In genomic region chr15:39919396-39919739, GRCh38 we compare ENCODE assay signal across 8 cellular contexts. TPM values are rescaled to one million over a fixed set of nuclear protein-coding genes. Genes with fewer than 3 reads are reported as not detected.
DNase-seq lines count a peak whose midpoint lies in the region; ATAC-seq and TF ChIP-seq lines count a peak whose summit lies in the region.

No MANE protein-coding gene starts in this region.

- TF ChIP-seq CTCF in left ventricle myocardium inferior (IDR thresholded peaks at IDR 0.05; ENCODE audit: borderline replicate concordance) (no peak), choroid plexus epithelial cell (conservative IDR thresholded peaks at IDR 0.05; ENCODE audit: low read depth, low read length) (no peak), uterus (IDR thresholded peaks at IDR 0.05) (no peak)

- intact Hi-C loops in left ventricle myocardium inferior (cut with micrococcal nuclease) (no loop called here), Right ventricle myocardium inferior (cut with DNase I) (no loop called here), uterus (cut with DNase I; ENCODE audit: low total_unique reads) (no loop called here)

- no peak for TF ChIP-seq POLR2A in uterus (IDR thresholded peaks at IDR 0.05)

- H3K36me3 ChIP-seq in left ventricle myocardium inferior, result no peaks in the 10 kb centered on the region
- H3K36me3 ChIP-seq in mucosa of stomach (ENCODE audit: control insufficient read depth, insufficient read depth, low read length), result no peaks in the 10 kb centered on the region
- no peaks in the 10 kb centered on the region for H3K36me3 ChIP-seq in uterus

- no peak for DNase-seq in left ventricle myocardium inferior
- DNase-seq in Right ventricle myocardium inferior (ENCODE audit: missing footprints), result no peak
- no peak for DNase-seq in choroid plexus epithelial cell (ENCODE audit: low read depth)
- no peak for DNase-seq in uterus
- DNase-seq in activated gamma-delta T cell (lab: John Stamatoyannopoulos, UW), result no peak
- DNase-seq in NCI-H146 treated with DMSO at 0.1 percent for 48 hours (lab: John Stamatoyannopoulos, UW; ENCODE audit: unreplicated experiment), result no peak

- peaks cover 10% of the 10 kb centered on the region for H3K9me3 ChIP-seq in left ventricle myocardium inferior (replicated peaks)
- no peaks in the 10 kb centered on the region for H3K9me3 ChIP-seq in mucosa of stomach (ENCODE audit: control insufficient read depth, low read length)
- H3K9me3 ChIP-seq in uterus, result no peaks in the 10 kb centered on the region

- peak overlapping the region; percentile 12 for H3K9ac ChIP-seq in mucosa of stomach (ENCODE audit: low read length)

- H3K27me3 ChIP-seq in left ventricle myocardium inferior (ENCODE audit: low read depth) (peaks cover 32% of the 10 kb centered on the region), mucosa of stomach (ENCODE audit: control insufficient read depth, insufficient read depth, low read length) (peaks cover 27% of the 10 kb centered on the region), uterus (no peaks in the 10 kb centered on the region)

- peak overlapping the region; percentile 76 for H3K27ac ChIP-seq in left ventricle myocardium inferior (replicated peaks)
- peak overlapping the region; percentile 31 to 74 for H3K27ac ChIP-seq in uterus

- H3K4me3 ChIP-seq in left ventricle myocardium inferior (peak overlapping the region; percentile 77), choroid plexus epithelial cell (ENCODE audit: low read depth, low read length) (peak overlapping the region; percentile 79), mucosa of stomach (ENCODE audit: low read length) (peak overlapping the region; percentile 33), uterus (peak overlapping the region; percentile 49 to 70)

- H3K4me1 ChIP-seq in left ventricle myocardium inferior, result peaks cover 23% of the 10 kb centered on the region
- H3K4me1 ChIP-seq in mucosa of stomach (ENCODE audit: control insufficient read depth, insufficient read depth, low read length), result peaks cover 15% of the 10 kb centered on the region
- H3K4me1 ChIP-seq in uterus, result no peaks in the 10 kb centered on the region

- no peak for ATAC-seq in Right ventricle myocardium inferior
- ATAC-seq in GM18517 (IDR thresholded peaks at IDR 0.05; ENCODE audit: unreplicated experiment), result no peak

RNA-seq across cellular contexts. Expression of gene GPR176, which starts 0.7 kb away (rescaled TPM):
- 1.6 TPM for total RNA-seq in left ventricle myocardium inferior
- 1.8 TPM for total RNA-seq in Right ventricle myocardium inferior
- 10 to 100 TPM in 1 of 4 donors, 1 to 10 TPM in 3; 5.5 to 11.8 (median 7.1) TPM for total RNA-seq in uterus

RNA-seq across cellular contexts. Expression of gene EIF2AK4, which starts 14.5 kb away (rescaled TPM):
- total RNA-seq in left ventricle myocardium inferior (21.3 TPM), Right ventricle myocardium inferior (23.3 TPM), uterus (10 to 100 TPM; 18.2 to 59.4 (median 36.7) TPM)
